ENCODE assay signal across 1 cellular context in genomic region chrX:9942086-9942485, GRCh38.
TF ChIP-seq lines count a peak whose summit lies in the region.

No MANE protein-coding gene starts in this region.

TF ChIP-seq in WTC11, 78 proteins besides CTCF, POLR2A, EP300 and RAD21 (continued from another document):
- TF ChIP-seq CREB1 (CRISPR knock-in tag; IDR thresholded peaks at IDR 0.05) (no peak), AFF4 (CRISPR knock-in tag; IDR thresholded peaks at IDR 0.05; ENCODE audit: borderline replicate concordance) (no peak), USF2 (CRISPR knock-in tag; IDR thresholded peaks at IDR 0.05) (no peak), NR2C2 (CRISPR knock-in tag; IDR thresholded peaks at IDR 0.05) (no peak), STAT6 (CRISPR knock-in tag; conservative IDR thresholded peaks at IDR 0.05; ENCODE audit: low read depth) (no peak), FOXP4 (CRISPR knock-in tag; IDR thresholded peaks at IDR 0.05) (no peak), ERG (CRISPR knock-in tag; IDR thresholded peaks at IDR 0.05) (no peak), MLX (CRISPR knock-in tag; IDR thresholded peaks at IDR 0.05) (no peak), HMGXB4 (CRISPR knock-in tag; IDR thresholded peaks at IDR 0.05) (no peak)
- TF ChIP-seq, protein P1, sequence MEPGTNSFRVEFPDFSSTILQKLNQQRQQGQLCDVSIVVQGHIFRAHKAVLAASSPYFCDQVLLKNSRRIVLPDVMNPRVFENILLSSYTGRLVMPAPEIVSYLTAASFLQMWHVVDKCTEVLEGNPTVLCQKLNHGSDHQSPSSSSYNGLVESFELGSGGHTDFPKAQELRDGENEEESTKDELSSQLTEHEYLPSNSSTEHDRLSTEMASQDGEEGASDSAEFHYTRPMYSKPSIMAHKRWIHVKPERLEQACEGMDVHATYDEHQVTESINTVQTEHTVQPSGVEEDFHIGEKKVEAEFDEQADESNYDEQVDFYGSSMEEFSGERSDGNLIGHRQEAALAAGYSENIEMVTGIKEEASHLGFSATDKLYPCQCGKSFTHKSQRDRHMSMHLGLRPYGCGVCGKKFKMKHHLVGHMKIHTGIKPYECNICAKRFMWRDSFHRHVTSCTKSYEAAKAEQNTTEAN (CRISPR knock-in tag; IDR thresholded peaks at IDR 0.05): no peak
- TF ChIP-seq, protein P2, sequence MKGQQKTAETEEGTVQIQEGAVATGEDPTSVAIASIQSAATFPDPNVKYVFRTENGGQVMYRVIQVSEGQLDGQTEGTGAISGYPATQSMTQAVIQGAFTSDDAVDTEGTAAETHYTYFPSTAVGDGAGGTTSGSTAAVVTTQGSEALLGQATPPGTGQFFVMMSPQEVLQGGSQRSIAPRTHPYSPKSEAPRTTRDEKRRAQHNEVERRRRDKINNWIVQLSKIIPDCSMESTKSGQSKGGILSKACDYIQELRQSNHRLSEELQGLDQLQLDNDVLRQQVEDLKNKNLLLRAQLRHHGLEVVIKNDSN (CRISPR knock-in tag; IDR thresholded peaks at IDR 0.05): no peak
